12 cellular contexts compared by ENCODE assay signal in genomic region chr11:67242548-67242947, GRCh38. TPM values are rescaled to one million over a fixed set of nuclear protein-coding genes. Genes with fewer than 3 reads are reported as not detected.
DNase-seq lines count a peak whose midpoint lies in the region; ATAC-seq, FAIRE-seq and TF ChIP-seq lines count a peak whose summit lies in the region.
"Had no signal": no experiment of that assay in that cellular context is flagged by ENCODE, and none has a peak within 500 bp of the region (broad histone marks: within the 10 kb centered on the region; RNA-seq: fewer than 3 reads in every experiment).

No MANE protein-coding gene starts in this region.

- H3K36me3 ChIP-seq in BLaER1 = peaks cover 56% of the 10 kb centered on the region
- peaks cover 53% of the 10 kb centered on the region for H3K36me3 ChIP-seq in HUES48 (ENCODE audit: control insufficient read depth, insufficient read depth, low read length)
- H3K36me3 ChIP-seq in astrocyte (ENCODE audit: insufficient read depth, low read length) = peaks cover 38% of the 10 kb centered on the region

- H3K36me3 Mint-ChIP-seq in astrocyte (ENCODE audit: low read depth, unreplicated experiment) = peaks cover 20% of the 10 kb centered on the region
- peaks cover 23% of the 10 kb centered on the region for H3K36me3 Mint-ChIP-seq in natural killer cell

- no peak overlapping the region for H2AFZ ChIP-seq in astrocyte (ENCODE audit: low read depth, low read length)

- H3K4me3 ChIP-seq in BLaER1 (peak overlapping the region; percentile 75; the same call in 1 of the 2 replicates), HUES48 (ENCODE audit: low read depth, low read length) (peak overlapping the region; percentile 39), astrocyte (ENCODE audit: insufficient read depth, low read depth, low read length) (peak overlapping the region; percentile 19)

- peak overlapping the region; percentile 96; the same call in 1 of the 2 replicates for H3K9ac ChIP-seq in BLaER1
- no peak overlapping the region; the same call in 1 of the 2 replicates for H3K9ac ChIP-seq in HUES48 (ENCODE audit: low read depth, low read length)
- peak overlapping the region; percentile 37 for H3K9ac ChIP-seq in astrocyte (ENCODE audit: low read length)

- H3K4me3 Mint-ChIP-seq in astrocyte (ENCODE audit: unreplicated experiment) (peak overlapping the region; percentile 100), natural killer cell (peak overlapping the region; percentile 98)

- H3K27me3 Mint-ChIP-seq in astrocyte (ENCODE audit: low read depth, unreplicated experiment) (no peaks in the 10 kb centered on the region), natural killer cell (ENCODE audit: low read depth in 2 of 2) (no peaks in the 10 kb centered on the region)

- H3K4me1 Mint-ChIP-seq in astrocyte (ENCODE audit: low read depth, unreplicated experiment) (peaks cover 30% of the 10 kb centered on the region), natural killer cell (peaks cover 55 to 70% of the 10 kb centered on the region in 2 donors)

- H3K9me3 ChIP-seq in BLaER1 = no peaks in the 10 kb centered on the region
- H3K9me3 ChIP-seq in HUES48 (ENCODE audit: control insufficient read depth, insufficient read depth, low read length) = no peaks in the 10 kb centered on the region
- H3K9me3 ChIP-seq in astrocyte (ENCODE audit: insufficient read depth, low read depth, low read length) = no peaks in the 10 kb centered on the region
- H3K9me3 ChIP-seq: neutrophil had no signal

- H3K4me1 ChIP-seq in BLaER1 (peaks cover 39% of the 10 kb centered on the region), HUES48 (ENCODE audit: control insufficient read depth, insufficient read depth, low read length) (peaks cover 23% of the 10 kb centered on the region), astrocyte (ENCODE audit: insufficient read depth, low read length) (peaks cover 21% of the 10 kb centered on the region)

- peak overlapping the region; percentile 94 for H3K4me2 ChIP-seq in BLaER1
- H3K4me2 ChIP-seq in astrocyte (ENCODE audit: low read length) = peak overlapping the region; percentile 97

- no peak for FAIRE-seq in astrocyte (lab: Jason Lieb, UNC)
- FAIRE-seq: frontal cortex, TTC549 had no signal

- H3K9me3 Mint-ChIP-seq in astrocyte (ENCODE audit: unreplicated experiment) (no peaks in the 10 kb centered on the region), natural killer cell (no peaks in the 10 kb centered on the region)

- peaks cover 86% of the 10 kb centered on the region for H4K20me1 ChIP-seq in BLaER1
- H4K20me1 ChIP-seq in astrocyte (ENCODE audit: insufficient read depth, low read length) = peaks cover 80% of the 10 kb centered on the region

- DNase-seq in astrocyte (ENCODE audit: low read depth) (no peak), natural killer cell (no peak), OCI-M2 (lab: John Stamatoyannopoulos, UW; ENCODE audit: unreplicated experiment) (no peak), head of caudate nucleus (no peak)
- DNase-seq: NCI-H446 had no signal

- TF ChIP-seq CTCF in astrocyte (IDR thresholded peaks at IDR 0.05; ENCODE audit: insufficient read depth, low read depth, low read length) (no peak), natural killer cell (IDR thresholded peaks at IDR 0.05) (no peak)

- intact Hi-C loops in natural killer cell (cut with micrococcal nuclease) = no loop called here
- intact Hi-C loops in head of caudate nucleus (cut with DNase I) = no loop called here

- peaks cover 73% of the 10 kb centered on the region for H3K79me2 ChIP-seq in astrocyte (ENCODE audit: insufficient read depth, low read length)

- H3K27ac ChIP-seq in BLaER1 = no peak overlapping the region
- peak overlapping the region; percentile 15 for H3K27ac ChIP-seq in HUES48 (ENCODE audit: low read depth, low read length)
- H3K27ac ChIP-seq in astrocyte (ENCODE audit: low read depth, low read length) = peak overlapping the region; percentile 92
- H3K27ac ChIP-seq: neutrophil had no signal

- H3K27me3 ChIP-seq in BLaER1 = no peaks in the 10 kb centered on the region
- no peaks in the 10 kb centered on the region for H3K27me3 ChIP-seq in HUES48 (ENCODE audit: control insufficient read depth, insufficient read depth, low read length)
- H3K27me3 ChIP-seq in astrocyte (ENCODE audit: insufficient read depth, low read length) = no peaks in the 10 kb centered on the region
- H3K27me3 ChIP-seq: neutrophil had no signal

- H3K27ac Mint-ChIP-seq in astrocyte (ENCODE audit: unreplicated experiment) (no peak overlapping the region), natural killer cell (peak overlapping the region; percentile 100)

- no peak for ATAC-seq in natural killer cell
- no peak for ATAC-seq in GM21717 (IDR thresholded peaks at IDR 0.05; ENCODE audit: unreplicated experiment)
- no peak for ATAC-seq in GM18519 (IDR thresholded peaks at IDR 0.05; ENCODE audit: low FRiP score, unreplicated experiment)

RNA-seq across cellular contexts. Expression of gene GRK2, which starts 23.7 kb away (rescaled TPM):
- total RNA-seq in astrocyte (27.2 and 34.0 TPM in 2 replicates), natural killer cell (100 to 1,000 TPM; 390 to 482 (median 441) TPM)

RNA-seq across cellular contexts. Expression of gene ANKRD13D, which starts 46.6 kb away (rescaled TPM):
- total RNA-seq in astrocyte (39.4 and 40.8 TPM in 2 replicates), natural killer cell (100 to 1,000 TPM; 212 to 316 (median 231) TPM)

Comparison
In these comparisons a context has a peak if more than half of its experiments do, and no peak if none do; other contexts are left out.
1. H3K4me3 ChIP-seq: peak in every context shown above with its lines; median percentile 75 in BLaER1; 39 in HUES48; 19 in astrocyte.
2. RNA of gene GRK2, which starts 23.7 kb away (total RNA-seq): 390 to 482 TPM in natural killer cell; 27.2 to 34.0 TPM in astrocyte; every median in the first group is over 10 times any median in the second.